8 cellular contexts compared by ENCODE assay signal in genomic region chr3:150547045-150547753, GRCh38. TPM values are rescaled to one million over a fixed set of nuclear protein-coding genes. Genes with fewer than 3 reads are reported as not detected.
DNase-seq lines count a peak whose midpoint lies in the region; ATAC-seq, FAIRE-seq and TF ChIP-seq lines count a peak whose summit lies in the region.

No MANE protein-coding gene starts in this region.

- peak overlapping the region; percentile 99 for H3K27ac ChIP-seq in CD4-positive, alpha-beta memory T cell (ENCODE audit: low read depth, low read length)
- peak overlapping the region; percentile 97 for H3K27ac ChIP-seq in astrocyte (ENCODE audit: low read depth, low read length)
- peak overlapping the region; percentile 100 for H3K27ac ChIP-seq in lower lobe of right lung
- peak overlapping the region; percentile 61 to 66 for H3K27ac ChIP-seq in aorta (ENCODE audit: low read depth in 1 of 2, low read length in 2 of 2)

- peaks cover 10% of the 10 kb centered on the region for H3K36me3 ChIP-seq in CD4-positive, alpha-beta memory T cell (ENCODE audit: insufficient read depth, low read length)
- H3K36me3 ChIP-seq in astrocyte (ENCODE audit: insufficient read depth, low read length) (peaks cover 20% of the 10 kb centered on the region), lower lobe of right lung (peaks cover 24% of the 10 kb centered on the region), aorta (ENCODE audit: control insufficient read depth in 1 of 2, insufficient read depth in 2 of 2, low read length in 1 of 2) (no peaks in the 10 kb centered on the region)

- no peaks in the 10 kb centered on the region for H3K9me3 ChIP-seq in CD4-positive, alpha-beta memory T cell (ENCODE audit: control insufficient read depth in 1 of 2, low read length in 2 of 2)
- H3K9me3 ChIP-seq in astrocyte (ENCODE audit: insufficient read depth, low read depth, low read length) (no peaks in the 10 kb centered on the region), lower lobe of right lung (no peaks in the 10 kb centered on the region), aorta (ENCODE audit: control insufficient read depth, low read length) (no peaks in the 10 kb centered on the region)

- peak overlapping the region; percentile 73 for H2AFZ ChIP-seq in astrocyte (ENCODE audit: low read depth, low read length)

- peaks cover 98% of the 10 kb centered on the region for H3K79me2 ChIP-seq in astrocyte (ENCODE audit: insufficient read depth, low read length)

- peaks cover 57% of the 10 kb centered on the region for H3K4me1 ChIP-seq in CD4-positive, alpha-beta memory T cell (ENCODE audit: insufficient read depth, low read length)
- peaks cover 6% of the 10 kb centered on the region for H3K4me1 ChIP-seq in astrocyte (ENCODE audit: insufficient read depth, low read length)
- H3K4me1 ChIP-seq in lower lobe of right lung = peaks cover 44% of the 10 kb centered on the region
- peaks cover 0 to 6% of the 10 kb centered on the region in 2 donors for H3K4me1 ChIP-seq in aorta (ENCODE audit: control insufficient read depth in 1 of 2, insufficient read depth in 2 of 2, low read length in 2 of 2)

- peak; percentile 43 for FAIRE-seq in astrocyte (lab: Jason Lieb, UNC)

- no peaks in the 10 kb centered on the region for H3K27me3 ChIP-seq in CD4-positive, alpha-beta memory T cell (ENCODE audit: insufficient read depth, low read length)
- H3K27me3 ChIP-seq in astrocyte (ENCODE audit: insufficient read depth, low read length) (no peaks in the 10 kb centered on the region), lower lobe of right lung (ENCODE audit: low read depth) (no peaks in the 10 kb centered on the region), aorta (ENCODE audit: control insufficient read depth in 1 of 2, insufficient read depth in 2 of 2, low read length in 1 of 2) (no peaks in the 10 kb centered on the region)

- peaks cover 42% of the 10 kb centered on the region for H4K20me1 ChIP-seq in astrocyte (ENCODE audit: insufficient read depth, low read length)

- CTCF ChIA-PET in CD4-positive, alpha-beta memory T cell (lab: Charles Lee; ENCODE audit: partially characterized antibody) = interaction anchor here (1.0 to 1.6 kb wide), 2 partner anchors 56 to 216 kb away, joined by 3 to 6 read pairs; partner anchors contain the start of genes SELENOT and SIAH2

- DNase-seq in CD4-positive, alpha-beta memory T cell = no peak
- DNase-seq in Kasumi-1 (lab: John Stamatoyannopoulos, UW) (peak; percentile 47 to 54), astrocyte (ENCODE audit: low read depth) (peak; percentile 77), lower lobe of right lung (no peak), aorta (no peak), NCI-H2196 treated with DMSO at 0.1 percent for 48 hours (lab: John Stamatoyannopoulos, UW; ENCODE audit: unreplicated experiment) (no peak)
- no peak for DNase-seq in activated CD4-positive, alpha-beta T cell treated with anti-CD3 and anti-CD28 coated beads for 4 hours

- TF ChIP-seq CTCF in astrocyte (IDR thresholded peaks at IDR 0.05; ENCODE audit: insufficient read depth, low read depth, low read length) (no peak), lower lobe of right lung (IDR thresholded peaks at IDR 0.05) (no peak)

- intact Hi-C loops in CD4-positive, alpha-beta memory T cell (cut with micrococcal nuclease) = loop anchor here (5.0 kb wide), 2 partner anchors 575 to 655 kb away; partner anchors contain the start of genes GPR171 and PFN2
- intact Hi-C loops in lower lobe of right lung (cut with DNase I) = no loop called here
- intact Hi-C loops in aorta (cut with DNase I) = loop anchor here in 1 of 2 donors (2.0 to 10.0 kb wide), 4 partner anchors 55 to 216 kb away; partner anchors contain the start of genes ERICH6, SELENOT, SIAH2 and TSC22D2

- H3K9me3 Mint-ChIP-seq in CD4-positive, alpha-beta memory T cell = peaks cover 0 to 5% (median 0%) of the 10 kb centered on the region in 8 donors
- no peaks in the 10 kb centered on the region for H3K9me3 Mint-ChIP-seq in astrocyte (ENCODE audit: unreplicated experiment)

- peak overlapping the region; percentile 94 for H3K4me2 ChIP-seq in astrocyte (ENCODE audit: low read length)

- peak overlapping the region; percentile 92 to 99 (median 97) for H3K4me3 Mint-ChIP-seq in CD4-positive, alpha-beta memory T cell
- peak overlapping the region; percentile 98 for H3K4me3 Mint-ChIP-seq in astrocyte (ENCODE audit: unreplicated experiment)

- 16 to 20% methylated on average over 7 of the region's 7 CpGs for WGBS in aorta, 2 donors

- H3K36me3 Mint-ChIP-seq in CD4-positive, alpha-beta memory T cell = peaks cover 4 to 54% of the 10 kb centered on the region in 2 donors
- H3K36me3 Mint-ChIP-seq in astrocyte (ENCODE audit: low read depth, unreplicated experiment) = peaks cover 3% of the 10 kb centered on the region

- H3K9ac ChIP-seq in astrocyte (ENCODE audit: low read length) = peak overlapping the region; percentile 95

- H3K27ac Mint-ChIP-seq in CD4-positive, alpha-beta memory T cell = peak overlapping the region; percentile 95 to 100 (median 99)
- peak overlapping the region; percentile 97 for H3K27ac Mint-ChIP-seq in astrocyte (ENCODE audit: unreplicated experiment)

- peak overlapping the region; percentile 77 to 89 for H3K4me3 ChIP-seq in CD4-positive, alpha-beta memory T cell (ENCODE audit: low read length in 2 of 2)
- H3K4me3 ChIP-seq in astrocyte (ENCODE audit: insufficient read depth, low read depth, low read length) = peak overlapping the region; percentile 93
- H3K4me3 ChIP-seq in lower lobe of right lung = peak overlapping the region; percentile 84
- H3K4me3 ChIP-seq in aorta (ENCODE audit: low read length in 2 of 2) = peak overlapping the region; percentile 74 to 95

- H3K27me3 Mint-ChIP-seq in CD4-positive, alpha-beta memory T cell = no peaks in the 10 kb centered on the region
- no peaks in the 10 kb centered on the region for H3K27me3 Mint-ChIP-seq in astrocyte (ENCODE audit: low read depth, unreplicated experiment)

- ATAC-seq in lower lobe of right lung (no peak), aorta (ENCODE audit: low FRiP score) (no peak), GM18520 (IDR thresholded peaks at IDR 0.05; ENCODE audit: unreplicated experiment) (no peak)

- peaks cover 34 to 74% (median 56%) of the 10 kb centered on the region in 4 donors for H3K4me1 Mint-ChIP-seq in CD4-positive, alpha-beta memory T cell
- H3K4me1 Mint-ChIP-seq in astrocyte (ENCODE audit: low read depth, unreplicated experiment) = peaks cover 17% of the 10 kb centered on the region

- POLR2A ChIA-PET in CD4-positive, alpha-beta memory T cell (lab: Charles Lee; ENCODE audit: partially characterized antibody) = interaction anchor here (0.7 to 6.0 kb wide), 14 partner anchors 9 to 1721 kb away, joined by 3 to 150 read pairs (median 6); partner anchors contain the start of genes ERICH6, HPS3, MBNL1 and SELENOT

RNA-seq across cellular contexts. Expression of gene EIF2A, which starts 0.6 kb away (rescaled TPM):
- total RNA-seq in CD4-positive, alpha-beta memory T cell = 10 to 100 TPM; 90.8 to 95.3 TPM
- polyA plus RNA-seq in CD4-positive, alpha-beta memory T cell = 10 to 100 TPM; 49.3 to 58.9 TPM
- total RNA-seq in astrocyte (64.2 and 69.9 TPM in 2 replicates), lower lobe of right lung (91.9 TPM), aorta (10 to 100 TPM; 72.8 to 82.7 TPM)
- polyA plus RNA-seq in aorta = 10 to 100 TPM; 76.4 to 95.5 TPM

RNA-seq across cellular contexts. Expression of gene SERP1, which starts 0.9 kb away (rescaled TPM):
- 100 to 1,000 TPM; 122 to 128 TPM for total RNA-seq in CD4-positive, alpha-beta memory T cell
- 100 to 1,000 TPM; 107 to 129 TPM for polyA plus RNA-seq in CD4-positive, alpha-beta memory T cell
- total RNA-seq in astrocyte (119 and 131 TPM in 2 replicates), lower lobe of right lung (150 TPM), aorta (10 to 100 TPM; 74.4 to 78.8 TPM)
- 10 to 100 TPM; 71.9 to 92.9 TPM for polyA plus RNA-seq in aorta

RNA-seq across cellular contexts. Expression of gene SELENOT, which starts 55.9 kb away (rescaled TPM):
- total RNA-seq in CD4-positive, alpha-beta memory T cell = 10 to 100 TPM; 71.8 to 87.1 TPM
- 100 to 1,000 TPM; 294 to 408 TPM for polyA plus RNA-seq in CD4-positive, alpha-beta memory T cell
- total RNA-seq in astrocyte = 130 and 132 TPM in 2 replicates
- total RNA-seq in lower lobe of right lung = 107 TPM
- 10 to 100 TPM; 73.2 to 93.0 TPM for total RNA-seq in aorta
- polyA plus RNA-seq in aorta = 10 to 100 TPM; 60.8 to 91.7 TPM

Comparison
In these comparisons a context has a peak if more than half of its experiments do, and no peak if none do; other contexts are left out.
1. DNase-seq: peak in Kasumi-1 (2 of 2) and astrocyte (single experiment); none in CD4-positive, alpha-beta memory T cell (0 of 5), lower lobe of right lung (single experiment), aorta (0 of 2), activated CD4-positive, alpha-beta T cell treated with anti-CD3 and anti-CD28 coated beads for 4 hours (0 of 2) and NCI-H2196 treated with DMSO at 0.1 percent for 48 hours (single experiment).
2. Peak in every context shown above with its lines, with median percentiles within 50 percentile points of each other: H3K27ac ChIP-seq and H3K4me3 ChIP-seq.